In the genomic region with DNA sequence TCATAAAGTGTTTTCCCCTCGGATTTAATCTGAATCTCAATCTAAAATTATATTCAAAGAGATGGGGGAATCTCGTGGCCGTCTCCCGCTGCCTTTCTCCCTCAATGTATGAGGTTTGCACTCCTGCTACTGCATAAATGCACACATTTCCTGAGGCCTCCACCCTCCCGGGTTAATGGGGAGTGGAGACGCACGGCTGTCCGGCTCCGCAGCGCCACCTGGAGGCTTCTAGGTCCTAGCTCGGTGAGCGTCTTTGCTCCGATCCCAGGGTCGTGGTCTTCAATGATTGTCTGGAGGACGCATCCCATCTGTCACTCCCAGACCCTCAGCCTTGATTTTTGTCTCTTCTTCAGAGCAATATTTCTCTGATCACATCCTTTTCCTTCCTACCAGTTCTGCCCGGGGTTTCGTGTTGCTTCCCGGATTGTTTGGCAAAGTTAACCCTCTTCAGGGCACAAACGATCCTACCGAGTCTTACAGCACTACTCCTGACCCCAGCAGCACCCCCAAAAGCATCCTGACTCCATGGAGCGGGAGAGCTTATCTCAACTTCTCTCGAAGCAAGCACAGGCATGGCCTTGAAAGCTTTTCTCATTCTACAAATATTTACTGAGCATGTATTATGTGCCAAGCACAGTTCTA, we compare ENCODE assay signal across 8 cellular contexts. TPM values are rescaled to one million over a fixed set of nuclear protein-coding genes. Genes with fewer than 3 reads are reported as not detected.
DNase-seq lines count a peak whose midpoint lies in the region; ATAC-seq and TF ChIP-seq lines count a peak whose summit lies in the region.

A gene (minus strand): TSS at position 110 of the 642 bp plus-strand sequence. CDS start 516 bp downstream, outside the sequence.

- peak; percentile 53 for DNase-seq in NCI-H2196 treated with DMSO at 0.1 percent for 48 hours (lab: John Stamatoyannopoulos, UW; ENCODE audit: unreplicated experiment)
- peak; percentile 34 for DNase-seq in activated CD4-positive, CD25-positive, alpha-beta regulatory T cell treated with anti-CD3 and anti-CD28 coated beads, Interleukin-2, amount 50 U/mL, for 16 hours (ENCODE audit: low read depth, low spot score)
- peak; percentile 86 for DNase-seq in cerebellum (ENCODE audit: low spot score)
- peak; percentile 73 for DNase-seq in kidney tubule cell (ENCODE audit: low spot score)
- peak; percentile 29 to 61 for DNase-seq in stimulated activated CD4-positive, alpha-beta T cell treated with anti-CD3 and anti-CD28 coated beads, Interleukin-1b, Interleukin-23, amount 100 ng/mL, for 1 hour (ENCODE audit: low read depth in 2 of 2)

- peak within 1 kb of the TSS; percentile 37 for H3K4me3 ChIP-seq in GM12875 (ENCODE audit: low read depth, low read length)

- peak; percentile 95 for TF ChIP-seq CTCF in GM12875 (IDR thresholded peaks at IDR 0.05; ENCODE audit: borderline replicate concordance, insufficient read depth, low read depth, low read length)

- ATAC-seq in HG03095 (IDR thresholded peaks at IDR 0.05; ENCODE audit: unreplicated experiment) = peak; percentile 63
- ATAC-seq in GM21515 (IDR thresholded peaks at IDR 0.05; ENCODE audit: unreplicated experiment) = no peak

RNA-seq across cellular contexts. Expression of the gene that starts here (rescaled TPM):
- 4.8 TPM for total RNA-seq in cerebellum

Comparison
In these comparisons a context has a peak if more than half of its experiments do, and no peak if none do; other contexts are left out.
1. DNase-seq: peak in every context shown above with its lines; median percentile 86 in cerebellum; 73 in kidney tubule cell; 53 in NCI-H2196 treated with DMSO at 0.1 percent for 48 hours; 45 in stimulated activated CD4-positive, alpha-beta T cell treated with anti-CD3 and anti-CD28 coated beads, Interleukin-1b, Interleukin-23, amount 100 ng/mL, for 1 hour; 34 in activated CD4-positive, CD25-positive, alpha-beta regulatory T cell treated with anti-CD3 and anti-CD28 coated beads, Interleukin-2, amount 50 U/mL, for 16 hours.